32 cellular contexts compared by ENCODE assay signal in the genomic region with DNA sequence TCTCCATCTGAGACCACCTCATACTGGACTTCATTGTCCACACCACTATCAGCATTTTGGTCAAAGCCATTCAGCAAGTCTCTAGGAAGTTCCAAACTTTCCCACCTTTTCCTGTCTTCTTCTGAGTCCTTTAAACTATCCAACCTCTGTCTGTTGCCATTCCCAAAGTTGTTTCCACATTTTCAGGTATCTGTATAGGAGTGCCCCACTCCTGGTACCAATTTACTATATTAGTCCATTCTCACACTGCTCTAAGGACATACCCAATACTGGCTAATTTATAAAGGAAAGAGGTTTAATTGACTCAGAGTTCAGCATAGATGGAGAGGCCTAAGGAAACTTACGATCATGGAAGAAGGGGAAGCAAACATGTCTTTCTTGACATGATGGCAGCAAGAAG.
"Had no signal": no experiment of that assay in that cellular context is flagged by ENCODE, and none has a peak within 500 bp of the region (broad histone marks: within the 10 kb centered on the region; RNA-seq: fewer than 3 reads in every experiment).

No MANE protein-coding gene starts in this region.

- FAIRE-seq: astrocyte, bronchial epithelial cell had no signal

- H3K27me3 ChIP-seq: adrenal gland, ascending aorta, body of pancreas, brain microvascular endothelial cell, breast epithelium, cardiac muscle cell had no signal

- ATAC-seq: activated naive CD4-positive, alpha-beta T cell treated with anti-CD3 and anti-CD28 coated beads, Interleukin-2, amount 50 U/mL, for 72 hours; activated naive CD8-positive, alpha-beta T cell treated with anti-CD3 and anti-CD28 coated beads, Interleukin-2, amount 50 U/mL, for 24 hours; activated T-cell treated with anti-CD3 and anti-CD28 coated beads, Interleukin-2, amount 50 U/mL, for 4 hours; activated T-cell treated with anti-CD3 and anti-CD28 coated beads, Interleukin-2, amount 50 U/mL, for 72 hours; activated T-helper 17 cell treated with anti-CD3 and anti-CD28 coated beads, Interleukin-2, amount 50 U/mL, for 72 hours; body of pancreas had no signal

- DNase-seq: activated effector memory CD4-positive, alpha-beta T cell treated with anti-CD3 and anti-CD28 coated beads, Interleukin-2, amount 50 U/mL, for 16 hours; activated effector memory CD4-positive, alpha-beta T cell treated with Interleukin-2 at 50 U/mL for 16 hours; activated gamma-delta T cell; activated gamma-delta T cell treated with Interleukin-2 at 50 U/mL for 16 hours; activated naive CD4-positive, alpha-beta T cell; activated naive CD4-positive, alpha-beta T cell treated with anti-CD3 and anti-CD28 coated beads for 36 hours; activated naive CD4-positive, alpha-beta T cell treated with anti-CD3 and anti-CD28 coated beads, Interleukin-2, amount 10 ng/mL, durations not matched to agents 7 days and 5 days; activated naive CD4-positive, alpha-beta T cell treated with anti-CD3 and anti-CD28 coated beads, Interleukin-2, amount 50 U/mL, for 16 hours; activated naive CD4-positive, alpha-beta T cell treated with Interleukin-2 at 50 U/mL for 16 hours; activated naive CD8-positive, alpha-beta T cell treated with anti-CD3 and anti-CD28 coated beads for 36 hours; activated naive CD8-positive, alpha-beta T cell treated with anti-CD3 and anti-CD28 coated beads, Interleukin-2, amount 10 ng/mL, durations not matched to agents 7 days and 5 days; activated naive CD8-positive, alpha-beta T cell treated with anti-CD3 and anti-CD28 coated beads, Interleukin-2, amount 50 U/mL, for 24 hours; activated T-cell treated with anti-CD3 and anti-CD28 coated beads, Interleukin-2, amount 50 U/mL, for 24 hours; activated T-cell treated with anti-CD3 and anti-CD28 coated beads, Interleukin-2, amount 50 U/mL, for 4 hours; activated T-cell treated with anti-CD3 and anti-CD28 coated beads, Interleukin-2, amount 50 U/mL, for 48 hours; activated T-cell treated with anti-CD3 and anti-CD28 coated beads, Interleukin-2, amount 50 U/mL, for 72 hours; adrenal gland; amniotic stem cell; amygdala; anterior cingulate cortex; body of pancreas; brain microvascular endothelial cell; caudate nucleus; central memory CD4-positive, alpha-beta T cell; cerebellar nuclear complex had no signal

- H3K9me3 ChIP-seq: adrenal gland, ascending aorta, body of pancreas, breast epithelium had no signal

- H3K4me1 ChIP-seq: adrenal gland, ascending aorta, body of pancreas, breast epithelium had no signal

- H3K4me3 ChIP-seq: adrenal gland, ascending aorta, body of pancreas, breast epithelium, cardiac muscle cell had no signal

- H3K36me3 ChIP-seq: adrenal gland, ascending aorta, brain microvascular endothelial cell, breast epithelium, cardiac muscle cell had no signal

- H3K27ac ChIP-seq: adrenal gland, ascending aorta, body of pancreas, brain microvascular endothelial cell, breast epithelium, cardiac muscle cell had no signal
